Comparison of ENCODE assay signal across 11 cellular contexts in genomic region chr6:33860706-33861474, GRCh38. TPM values are rescaled to one million over a fixed set of nuclear protein-coding genes. Genes with fewer than 3 reads are reported as not detected.
DNase-seq lines count a peak whose midpoint lies in the region; ATAC-seq, FAIRE-seq and TF ChIP-seq lines count a peak whose summit lies in the region.
"Had no signal": no experiment of that assay in that cellular context is flagged by ENCODE, and none has a peak within 500 bp of the region (broad histone marks: within the 10 kb centered on the region; RNA-seq: fewer than 3 reads in every experiment).

No MANE protein-coding gene starts in this region.

- H3K27ac ChIP-seq in pancreas = no peak overlapping the region
- H3K27ac ChIP-seq: KMS-11, psoas muscle had no signal

- ATAC-seq in pancreas (peak in 3 of 4 donors; percentile 22 to 49 (median 41)), GM18868 (IDR thresholded peaks at IDR 0.05; ENCODE audit: unreplicated experiment) (no peak)
- ATAC-seq: psoas muscle had no signal

- H3K9me3 ChIP-seq in pancreas = no peaks in the 10 kb centered on the region
- H3K9me3 ChIP-seq: psoas muscle had no signal

- no peaks in the 10 kb centered on the region for H3K36me3 ChIP-seq in pancreas

- intact Hi-C loops in pancreas (cut with DNase I) = no loop called here
- intact Hi-C loops in cardiac septum (cut with DNase I) = no loop called here

- TF ChIP-seq CTCF in pancreas (IDR thresholded peaks at IDR 0.05) = no peak

- no peak overlapping the region for H3K4me3 ChIP-seq in pancreas
- H3K4me3 ChIP-seq: psoas muscle had no signal

- DNase-seq in activated gamma-delta T cell treated with Interleukin-2 at 50 U/mL for 16 hours = peak; percentile 17
- DNase-seq in activated gamma-delta T cell (lab: John Stamatoyannopoulos, UW) = no peak
- peak; percentile 92 for DNase-seq in NCI-H69 (lab: John Stamatoyannopoulos, UW)
- DNase-seq in central memory CD4-positive, alpha-beta T cell = peak; percentile 48
- DNase-seq in pancreas = no peak
- no peak for DNase-seq in kidney glomerular epithelial cell (lab: John Stamatoyannopoulos, UW)
- DNase-seq in cardiac septum (ENCODE audit: low spot score) = no peak

- 17 to 20% methylated on average over 7 of the region's 7 CpGs for WGBS in pancreas, 2 donors

- no peaks in the 10 kb centered on the region for H3K4me1 ChIP-seq in pancreas
- H3K4me1 ChIP-seq: psoas muscle had no signal

- H3K27me3 ChIP-seq in pancreas = no peaks in the 10 kb centered on the region

- FAIRE-seq in pancreas (lab: Jason Lieb, UNC) = no peak

RNA-seq across cellular contexts. Expression of gene MLN, which starts 57.1 kb away (rescaled TPM):
- not detected for total RNA-seq in pancreas
- polyA plus RNA-seq in pancreas = not detected
- not detected for total RNA-seq in cardiac septum
- total RNA-seq: psoas muscle had no signal
- polyA plus RNA-seq: BJ, psoas muscle had no signal

Comparison
In these comparisons a context has a peak if more than half of its experiments do, and no peak if none do; other contexts are left out.
1. DNase-seq: peak in activated gamma-delta T cell treated with Interleukin-2 at 50 U/mL for 16 hours (single experiment), NCI-H69 (single experiment) and central memory CD4-positive, alpha-beta T cell (single experiment); none in activated gamma-delta T cell (single experiment), pancreas (0 of 6), kidney glomerular epithelial cell (single experiment) and cardiac septum (single experiment).